22 cellular contexts compared by ENCODE assay signal in genomic region chr14:23641915-23642588, GRCh38. TPM values are rescaled to one million over a fixed set of nuclear protein-coding genes. Genes with fewer than 3 reads are reported as not detected.
DNase-seq lines count a peak whose midpoint lies in the region; ATAC-seq and TF ChIP-seq lines count a peak whose summit lies in the region.
"Had no signal": no experiment of that assay in that cellular context is flagged by ENCODE, and none has a peak within 500 bp of the region (broad histone marks: within the 10 kb centered on the region; RNA-seq: fewer than 3 reads in every experiment).

No MANE protein-coding gene starts in this region.

- H3K36me3 ChIP-seq in BLaER1 treated with 17β-estradiol and CSF1 and Interleukin-3, amounts not matched to agents 10 nM and 100 nM = no peaks in the 10 kb centered on the region
- H3K36me3 ChIP-seq in parathyroid adenoma (ENCODE audit: control insufficient read depth, insufficient read depth, low read length) = no peaks in the 10 kb centered on the region
- H3K36me3 ChIP-seq: adrenal gland, brain microvascular endothelial cell, esophagus muscularis mucosa had no signal

- H3K36me3 Mint-ChIP-seq in natural killer cell treated with Interleukin-12 subunit alpha and Interleukin-12 subunit beta and Interleukin-15 and Interleukin-18, amount 100 ng/mL, for 72 hours = no peaks in the 10 kb centered on the region
- H3K36me3 Mint-ChIP-seq: CD8-positive, alpha-beta T cell had no signal

- no peaks in the 10 kb centered on the region for H3K79me2 ChIP-seq in parathyroid adenoma
- H3K79me2 ChIP-seq: hepatocyte had no signal

- peaks cover 0 to under 1% of the 10 kb centered on the region in 2 donors for H3K27me3 Mint-ChIP-seq in natural killer cell treated with Interleukin-12 subunit alpha and Interleukin-12 subunit beta and Interleukin-15 and Interleukin-18, amount 100 ng/mL, for 72 hours

- TF ChIP-seq CTCF in parathyroid adenoma (IDR thresholded peaks at IDR 0.05) = no peak

- peaks cover 0 to 8% (median 0%) of the 10 kb centered on the region in 11 experiments; a peak in 4 of 22 replicates for H3K9me3 ChIP-seq in BLaER1 treated with 17β-estradiol and CSF1 and Interleukin-3, amounts not matched to agents 10 nM and 100 nM (replicated peaks in 1 of 11)
- H3K9me3 ChIP-seq in parathyroid adenoma (ENCODE audit: control insufficient read depth, low read length) = no peaks in the 10 kb centered on the region
- H3K9me3 ChIP-seq: adrenal gland, esophagus muscularis mucosa had no signal

- H3K27me3 ChIP-seq in BLaER1 treated with 17β-estradiol and CSF1 and Interleukin-3, amounts not matched to agents 10 nM and 100 nM = no peaks in the 10 kb centered on the region
- H3K27me3 ChIP-seq in parathyroid adenoma (ENCODE audit: control insufficient read depth, insufficient read depth, low read length) = no peaks in the 10 kb centered on the region
- H3K27me3 ChIP-seq: adrenal gland, brain microvascular endothelial cell, esophagus muscularis mucosa, hepatocyte had no signal

- H3K4me1 Mint-ChIP-seq in natural killer cell treated with Interleukin-12 subunit alpha and Interleukin-12 subunit beta and Interleukin-15 and Interleukin-18, amount 100 ng/mL, for 72 hours (ENCODE audit: low read depth in 2 of 2) = peaks cover under 1% of the 10 kb centered on the region in 2 donors

- no peaks in the 10 kb centered on the region for H4K20me1 ChIP-seq in BLaER1 treated with 17β-estradiol and CSF1 and Interleukin-3, amounts not matched to agents 10 nM and 100 nM

- no peak overlapping the region for H3K27ac ChIP-seq in BLaER1 treated with 17β-estradiol and CSF1 and Interleukin-3, amounts not matched to agents 10 nM and 100 nM
- H3K27ac ChIP-seq in parathyroid adenoma (no peak overlapping the region), caudate nucleus (ENCODE audit: low read depth, low read length) (no peak overlapping the region)
- H3K27ac ChIP-seq: brain microvascular endothelial cell, esophagus muscularis mucosa had no signal

- DNase-seq in HT1080 (ENCODE audit: low read depth) (peak; percentile 76), OCI-M1 (lab: John Stamatoyannopoulos, UW) (peak; percentile 27), caudate nucleus (lab: John Stamatoyannopoulos, UW) (no peak), dermis blood vessel endothelial cell (no peak)
- DNase-seq in natural killer cell treated with Interleukin-12 subunit alpha and Interleukin-12 subunit beta and Interleukin-15 and Interleukin-18, amount 100 ng/mL, for 72 hours (ENCODE audit: low spot score) = no peak
- DNase-seq: activated gamma-delta T cell treated with Interleukin-2 at 50 U/mL for 16 hours; activated T-cell treated with anti-CD3 and anti-CD28 coated beads, Interleukin-2, amount 50 U/mL, for 1 hour; adrenal gland; brain microvascular endothelial cell; CD8-positive, alpha-beta T cell; DMS153; GF-D8; Karpas-422; NCI-H2081; NCI-H510A had no signal

- H3K4me3 ChIP-seq in BLaER1 treated with 17β-estradiol and CSF1 and Interleukin-3, amounts not matched to agents 10 nM and 100 nM = no peak overlapping the region
- no peak overlapping the region for H3K4me3 ChIP-seq in parathyroid adenoma (ENCODE audit: low read depth, low read length)
- H3K4me3 ChIP-seq: adrenal gland, esophagus muscularis mucosa, hepatocyte had no signal

- no peaks in the 10 kb centered on the region for H3K9me3 Mint-ChIP-seq in natural killer cell treated with Interleukin-12 subunit alpha and Interleukin-12 subunit beta and Interleukin-15 and Interleukin-18, amount 100 ng/mL, for 72 hours
- H3K9me3 Mint-ChIP-seq: CD8-positive, alpha-beta T cell had no signal

- peak overlapping the region in 6 of 11 experiments; percentile 1 to 54 (median 6); a peak in 7 of 22 replicates for H3K4me2 ChIP-seq in BLaER1 treated with 17β-estradiol and CSF1 and Interleukin-3, amounts not matched to agents 10 nM and 100 nM
- H3K4me2 ChIP-seq in parathyroid adenoma (ENCODE audit: low read length) = no peak overlapping the region
- H3K4me2 ChIP-seq: hepatocyte had no signal

- H3K27ac Mint-ChIP-seq in natural killer cell treated with Interleukin-12 subunit alpha and Interleukin-12 subunit beta and Interleukin-15 and Interleukin-18, amount 100 ng/mL, for 72 hours = no peak overlapping the region
- H3K27ac Mint-ChIP-seq: CD8-positive, alpha-beta T cell had no signal

- ATAC-seq in natural killer cell treated with Interleukin-12 subunit alpha and Interleukin-12 subunit beta and Interleukin-15 and Interleukin-18, amount 100 ng/mL, for 72 hours = no peak
- ATAC-seq: CD8-positive, alpha-beta T cell; HCT116; Right ventricle myocardium inferior had no signal

- H2AFZ ChIP-seq in parathyroid adenoma = peak overlapping the region; percentile 43
- H2AFZ ChIP-seq: hepatocyte had no signal

- peaks cover 0 to 12% (median 6%) of the 10 kb centered on the region in 10 experiments; a peak in 10 of 20 replicates for H3K4me1 ChIP-seq in BLaER1 treated with 17β-estradiol and CSF1 and Interleukin-3, amounts not matched to agents 10 nM and 100 nM
- H3K4me1 ChIP-seq in parathyroid adenoma = peaks cover 41% of the 10 kb centered on the region

- no peak overlapping the region; a peak in 1 of 22 replicates for H3K9ac ChIP-seq in BLaER1 treated with 17β-estradiol and CSF1 and Interleukin-3, amounts not matched to agents 10 nM and 100 nM
- no peak overlapping the region for H3K9ac ChIP-seq in parathyroid adenoma

- no peak overlapping the region for H3K4me3 Mint-ChIP-seq in natural killer cell treated with Interleukin-12 subunit alpha and Interleukin-12 subunit beta and Interleukin-15 and Interleukin-18, amount 100 ng/mL, for 72 hours
- H3K4me3 Mint-ChIP-seq: CD8-positive, alpha-beta T cell had no signal

RNA-seq across cellular contexts. Expression of gene DHRS2, which starts 5.9 kb away (rescaled TPM):
- total RNA-seq in HT1080 (2014; rRNA removed; shearing (Covaris generic)) = 5,417 and 5,493 TPM in 2 replicates
- 2,744 and 2,821 TPM in 2 replicates for polyA plus RNA-seq in HT1080 (2015; cell fraction: cytosol; rRNA removed)
- 4,377 and 4,573 TPM in 2 replicates for polyA plus RNA-seq in HT1080 (2015; cell fraction: nucleus; rRNA removed)
- total RNA-seq in natural killer cell treated with Interleukin-12 subunit alpha and Interleukin-12 subunit beta and Interleukin-15 and Interleukin-18, amount 100 ng/mL, for 72 hours = 1 to 10 TPM in 1 of 2 donors, under 1 TPM in 1; 0.57 to 1.5 TPM
- 0.51 and 0.65 TPM in 2 replicates for total RNA-seq in dermis blood vessel endothelial cell
- total RNA-seq: CD8-positive, alpha-beta T cell; OCI-LY7; Right ventricle myocardium inferior had no signal

Comparison
In these comparisons a context has a peak if more than half of its experiments do, and no peak if none do; other contexts are left out.
1. DNase-seq: peak in HT1080 (single experiment) and OCI-M1 (single experiment); none in natural killer cell treated with Interleukin-12 subunit alpha and Interleukin-12 subunit beta and Interleukin-15 and Interleukin-18, amount 100 ng/mL, for 72 hours (single experiment), caudate nucleus (0 of 61) and dermis blood vessel endothelial cell (single experiment).
2. RNA of gene DHRS2, which starts 5.9 kb away (total RNA-seq): 5,417 to 5,493 TPM in HT1080; 0.57 to 1.5 TPM in natural killer cell treated with Interleukin-12 subunit alpha and Interleukin-12 subunit beta and Interleukin-15 and Interleukin-18, amount 100 ng/mL, for 72 hours and 0.51 to 0.65 TPM in dermis blood vessel endothelial cell; every median in the first group is over 1,000 times any median in the second.